8 cellular contexts compared by ENCODE assay signal in the genomic region with DNA sequence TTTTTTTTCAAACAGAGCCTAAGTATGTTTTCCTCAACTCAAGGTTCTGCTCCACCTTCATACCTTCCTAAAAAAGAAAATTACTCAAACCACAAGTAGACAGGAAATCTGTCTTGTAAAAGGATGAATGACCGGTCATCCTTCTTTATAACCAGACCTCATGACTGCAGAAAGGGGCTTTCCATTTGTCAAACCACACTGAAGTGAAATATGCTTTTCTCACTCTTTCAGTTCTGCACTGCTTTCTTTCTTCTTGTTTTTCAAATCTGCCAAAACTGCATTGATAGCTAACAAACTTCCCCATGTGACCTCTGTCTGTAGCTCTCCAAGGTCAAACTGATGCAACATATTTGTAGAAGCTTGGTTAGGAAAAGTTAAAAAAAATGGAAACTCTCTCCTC.
DNase-seq lines count a peak whose midpoint lies in the region; ATAC-seq and TF ChIP-seq lines count a peak whose summit lies in the region.
"Had no signal": no experiment of that assay in that cellular context is flagged by ENCODE, and none has a peak within 500 bp of the region (broad histone marks: within the 10 kb centered on the region; RNA-seq: fewer than 3 reads in every experiment).

No MANE protein-coding gene starts in this region.

- H3K9me3 ChIP-seq in MM.1S (replicated peaks; ENCODE audit: insufficient read depth, low read length) (no peaks in the 10 kb centered on the region), smooth muscle cell (replicated peaks; ENCODE audit: low read depth) (no peaks in the 10 kb centered on the region), tibial artery (no peaks in the 10 kb centered on the region), ascending aorta (no peaks in the 10 kb centered on the region)
- H3K9me3 ChIP-seq: SJSA1 had no signal

- intact Hi-C loops in tibial artery (cut with DNase I; ENCODE audit: low total_unique reads): no loop called here
- intact Hi-C loops in ascending aorta (cut with DNase I): no loop called here

- H3K36me3 ChIP-seq in MM.1S (replicated peaks; ENCODE audit: insufficient read depth, low read length): 0 out of 2 replicates have a peak, but pooled peaks cover 8% of the 10 kb centered on the region
- peaks cover 14% of the 10 kb centered on the region for H3K36me3 ChIP-seq in smooth muscle cell (ENCODE audit: low read depth)
- H3K36me3 ChIP-seq in tibial artery: peaks cover 16 to 34% (median 25%) of the 10 kb centered on the region in 3 donors
- H3K36me3 ChIP-seq in ascending aorta: peaks cover 17 to 38% of the 10 kb centered on the region in 2 donors

- H3K9me2 ChIP-seq in MM.1S (replicated peaks; ENCODE audit: insufficient read depth, low read length): no peaks in the 10 kb centered on the region

- H3F3A ChIP-seq in MM.1S (ENCODE audit: insufficient read depth, low read length) (peaks cover 63% of the 10 kb centered on the region), smooth muscle cell (ENCODE audit: low read depth) (peaks cover 11% of the 10 kb centered on the region)

- peak overlapping the region; percentile 16; the same call in 1 of the 2 replicates for H3K4me3 ChIP-seq in MM.1S (ENCODE audit: low read length)
- no peak overlapping the region for H3K4me3 ChIP-seq in smooth muscle cell
- H3K4me3 ChIP-seq in tibial artery: no peak overlapping the region
- H3K4me3 ChIP-seq in ascending aorta: no peak overlapping the region
- H3K4me3 ChIP-seq: SJSA1 had no signal

- H2AFZ ChIP-seq in MM.1S (ENCODE audit: low read length): no peak overlapping the region
- H2AFZ ChIP-seq in smooth muscle cell (ENCODE audit: low read depth): no peak overlapping the region

- no peak for TF ChIP-seq CTCF in MM.1S (IDR thresholded peaks at IDR 0.05; ENCODE audit: low read length)
- TF ChIP-seq CTCF in smooth muscle cell (IDR thresholded peaks at IDR 0.05; ENCODE audit: borderline replicate concordance, insufficient read depth, poor library complexity, severe bottlenecking): no peak
- TF ChIP-seq CTCF in tibial artery (IDR thresholded peaks at IDR 0.05): no peak
- TF ChIP-seq CTCF in ascending aorta (IDR thresholded peaks at IDR 0.05): no peak

- H3K27me3 ChIP-seq in MM.1S (replicated peaks; ENCODE audit: insufficient read depth, low read length) (no peaks in the 10 kb centered on the region), smooth muscle cell (ENCODE audit: low read depth) (no peaks in the 10 kb centered on the region), tibial artery (no peaks in the 10 kb centered on the region), ascending aorta (no peaks in the 10 kb centered on the region)
- H3K27me3 ChIP-seq: SJSA1 had no signal

- DNase-seq in MM.1S (peak; percentile 93), smooth muscle cell (lab: John Stamatoyannopoulos, UW; ENCODE audit: unreplicated experiment) (no peak), substantia nigra (lab: John Stamatoyannopoulos, UW) (no peak), tibial artery (no peak), ascending aorta (ENCODE audit: low spot score in 2 of 2) (no peak)

- WGBS in smooth muscle cell (ENCODE audit: low lambda C conversion rate): 21% methylated on average over 1 of the region's 1 CpG

- peak; percentile 72 for ATAC-seq in GM19025 (IDR thresholded peaks at IDR 0.05; ENCODE audit: low read depth, unreplicated experiment)
- peak; percentile 80 for ATAC-seq in HG02642 (IDR thresholded peaks at IDR 0.05; ENCODE audit: poor library complexity, unreplicated experiment)

- H4K20me1 ChIP-seq in MM.1S (ENCODE audit: insufficient read depth, low read length) (no peaks in the 10 kb centered on the region), smooth muscle cell (ENCODE audit: low read depth) (no peaks in the 10 kb centered on the region)

- H3K4me2 ChIP-seq in MM.1S (ENCODE audit: low read depth, low read length): peak overlapping the region; percentile 62
- H3K4me2 ChIP-seq in smooth muscle cell: peak overlapping the region; percentile 2

- H3K79me2 ChIP-seq in MM.1S (ENCODE audit: low read length) (peaks cover 66% of the 10 kb centered on the region), smooth muscle cell (ENCODE audit: low read depth) (peaks cover 18% of the 10 kb centered on the region)

- H3K27ac ChIP-seq in MM.1S (ENCODE audit: low read length): peak overlapping the region; percentile 99
- peak overlapping the region; percentile 87 for H3K27ac ChIP-seq in smooth muscle cell (ENCODE audit: low read depth)
- H3K27ac ChIP-seq in substantia nigra (ENCODE audit: low read depth, low read length, poor library complexity, severe bottlenecking): no peak overlapping the region
- no peak overlapping the region for H3K27ac ChIP-seq in tibial artery
- no peak overlapping the region for H3K27ac ChIP-seq in ascending aorta
- H3K27ac ChIP-seq: SJSA1 had no signal

- H3K4me1 ChIP-seq in MM.1S (ENCODE audit: low read length): peaks cover 83% of the 10 kb centered on the region
- peaks cover 23% of the 10 kb centered on the region for H3K4me1 ChIP-seq in smooth muscle cell (ENCODE audit: low read depth)
- peaks cover 0 to 14% (median 0%) of the 10 kb centered on the region in 4 donors for H3K4me1 ChIP-seq in tibial artery
- peaks cover 0 to 9% of the 10 kb centered on the region in 2 donors for H3K4me1 ChIP-seq in ascending aorta

- H3K9ac ChIP-seq in MM.1S (ENCODE audit: low read length) (peak overlapping the region; percentile 74), smooth muscle cell (ENCODE audit: low read depth) (no peak overlapping the region)

Comparison
In these comparisons a context has a peak if more than half of its experiments do, and no peak if none do; other contexts are left out.
1. H3K27ac ChIP-seq: peak in MM.1S (single experiment) and smooth muscle cell (single experiment); none in substantia nigra (single experiment), tibial artery (0 of 2) and ascending aorta (0 of 2).